19 cellular contexts compared by ENCODE assay signal in genomic region chr10:130174343-130174742, GRCh38.
"Had no signal": no experiment of that assay in that cellular context is flagged by ENCODE, and none has a peak within 500 bp of the region (broad histone marks: within the 10 kb centered on the region; RNA-seq: fewer than 3 reads in every experiment).

No MANE protein-coding gene starts in this region.

- H3K27ac ChIP-seq: breast epithelium, gastrocnemius medialis, lower lobe of right lung, prostate gland, skin epidermis had no signal

- H3K9me3 ChIP-seq: breast epithelium, gastrocnemius medialis, lower lobe of right lung, prostate gland had no signal

- H3K4me1 ChIP-seq: breast epithelium, lower lobe of right lung, prostate gland had no signal

- H3K27ac Mint-ChIP-seq: activated B cell treated with CpG ODN at 0.5 μM for 24 hours; activated naive CD8-positive, alpha-beta T cell; type B pancreatic cell had no signal

- H3K4me3 Mint-ChIP-seq: activated B cell treated with CpG ODN at 0.5 μM for 24 hours; activated CD4-positive, alpha-beta T cell treated with anti-CD3 and anti-CD28 coated beads, Interleukin-2, amount 10 ng/mL, durations not matched to agents 24 days and 14 days; activated naive CD8-positive, alpha-beta T cell; type B pancreatic cell had no signal

- H3K27me3 Mint-ChIP-seq: activated B cell treated with CpG ODN at 0.5 μM for 24 hours; activated CD4-positive, alpha-beta T cell treated with anti-CD3 and anti-CD28 coated beads, Interleukin-2, amount 10 ng/mL, durations not matched to agents 24 days and 14 days; activated naive CD8-positive, alpha-beta T cell; naive thymus-derived CD8-positive, alpha-beta T cell; type B pancreatic cell had no signal

- DNase-seq: activated B cell treated with CpG ODN at 0.5 μM for 24 hours; activated CD4-positive, alpha-beta T cell treated with anti-CD3 and anti-CD28 coated beads, Interleukin-2, amount 10 ng/mL, durations not matched to agents 24 days and 14 days; activated gamma-delta T cell; aorta; cerebellar nuclear complex; effector memory CD4-positive, alpha-beta T cell; gastrocnemius medialis; left colon; lower lobe of right lung; naive thymus-derived CD8-positive, alpha-beta T cell; occipital lobe; right cardiac atrium; stimulated activated CD4-positive, alpha-beta T cell treated with anti-CD3 and anti-CD28 coated beads, Interleukin-4, amount 100 ng/mL, for 24 hours; stimulated activated naive CD4-positive, alpha-beta T cell treated with Interleukin-2 at 50 U/mL for 16 hours had no signal

- H3K9me3 Mint-ChIP-seq: activated B cell treated with CpG ODN at 0.5 μM for 24 hours; activated CD4-positive, alpha-beta T cell treated with anti-CD3 and anti-CD28 coated beads, Interleukin-2, amount 10 ng/mL, durations not matched to agents 24 days and 14 days; naive thymus-derived CD8-positive, alpha-beta T cell; type B pancreatic cell had no signal

- ATAC-seq: gastrocnemius medialis; left colon; lower lobe of right lung; naive thymus-derived CD8-positive, alpha-beta T cell; right cardiac atrium had no signal

- H3K4me3 ChIP-seq: breast epithelium, gastrocnemius medialis, lower lobe of right lung, prostate gland, skin epidermis had no signal

- H3K36me3 ChIP-seq: breast epithelium, prostate gland had no signal

- H3K27me3 ChIP-seq: breast epithelium, gastrocnemius medialis had no signal
